14 cellular contexts compared by ENCODE assay signal in genomic region chr2:111160758-111161157, GRCh38. TPM values are rescaled to one million over a fixed set of nuclear protein-coding genes. Genes with fewer than 3 reads are reported as not detected.
A peak's percentile ranks its signal among the peaks of the same experiment; 100 is the strongest.
DNase-seq lines count a peak whose midpoint lies in the region; ATAC-seq lines count a peak whose summit lies in the region.
"Had no signal": no experiment of that assay in that cellular context is flagged by ENCODE, and none has a peak within 500 bp of the region (broad histone marks: within the 10 kb centered on the region; RNA-seq: fewer than 3 reads in every experiment).

No MANE protein-coding gene starts in this region.

- H3K27me3 ChIP-seq in ACC112 (ENCODE audit: insufficient read depth, low read length): no peaks in the 10 kb centered on the region
- H3K27me3 ChIP-seq: BLaER1 had no signal

- no peak overlapping the region for H3K4me3 ChIP-seq in ACC112 (ENCODE audit: low read depth, low read length)
- H3K4me3 ChIP-seq: BLaER1 had no signal

- H3K27ac ChIP-seq in ACC112 (ENCODE audit: low read depth, low read length): peak overlapping the region; percentile 38
- H3K27ac ChIP-seq: BLaER1 had no signal

- no peaks in the 10 kb centered on the region for H3K36me3 ChIP-seq in ACC112 (ENCODE audit: insufficient read depth, low read length)

- peaks cover 25% of the 10 kb centered on the region for H3K4me1 ChIP-seq in ACC112 (ENCODE audit: control insufficient read depth, insufficient read depth, low read length, unreplicated experiment)

- intact Hi-C loops in posterior vena cava (cut with DNase I): no loop called here
- intact Hi-C loops in sciatic nerve (cut with DNase I): no loop called here

- DNase-seq in HPDE6-E6E7 (ENCODE audit: extremely low spot score) (peak; percentile 22), astrocyte of the hippocampus (ENCODE audit: low read depth, low spot score) (peak; percentile 86), islet precursor cell (peak; percentile 85), posterior vena cava (ENCODE audit: low spot score) (no peak), NCI-H146 (lab: John Stamatoyannopoulos, UW) (no peak), sciatic nerve (ENCODE audit: low spot score) (no peak), NCI-H345 (lab: John Stamatoyannopoulos, UW) (no peak)
- DNase-seq: activated CD4-positive, alpha-beta T cell treated with anti-CD3 and anti-CD28 coated beads for 48 hours; activated naive CD4-positive, alpha-beta T cell treated with anti-CD3 and anti-CD28 coated beads for 36 hours; naive thymus-derived CD8-positive, alpha-beta T cell; NCI-H510A had no signal

- no peaks in the 10 kb centered on the region for H3K79me2 ChIP-seq in ACC112 (ENCODE audit: control insufficient read depth, insufficient read depth, low read length, unreplicated experiment)

- no peak for ATAC-seq in sciatic nerve
- ATAC-seq: naive thymus-derived CD8-positive, alpha-beta T cell; stimulated activated effector memory CD8-positive, alpha-beta T cell treated with anti-CD3 and anti-CD28 coated beads, Interleukin-12 subunit alpha, Interleukin-12 subunit beta, amount 100 ng/mL, for 72 hours had no signal

- no peak overlapping the region for H2AFZ ChIP-seq in ACC112 (ENCODE audit: low read length, unreplicated experiment)

RNA-seq across cellular contexts. Expression of gene BCL2L11, which starts 40.0 kb away (rescaled TPM):
- total RNA-seq in posterior vena cava: 10 to 100 TPM in 1 of 2 donors, 1 to 10 TPM in 1; 4.1 to 10.4 TPM
- total RNA-seq in sciatic nerve: 13.8 TPM

Comparison
In these comparisons a context has a peak if more than half of its experiments do, and no peak if none do; other contexts are left out.
1. DNase-seq: peak in HPDE6-E6E7 (single experiment), astrocyte of the hippocampus (single experiment) and islet precursor cell (single experiment); none in posterior vena cava (single experiment), NCI-H146 (single experiment), sciatic nerve (single experiment) and NCI-H345 (single experiment).